ENCODE assay signal across 1 cellular context in genomic region chr1:9196129-9197040, GRCh38.
TF ChIP-seq lines count a peak whose summit lies in the region.

No MANE protein-coding gene starts in this region.

TF ChIP-seq in K562, 482 proteins besides CTCF, POLR2A, EP300 and RAD21 (continued from another document and continues in another):
- TF ChIP-seq CC2D1A (IDR thresholded peaks at IDR 0.05) (0 out of 2 replicates have a peak, but pooled peaks have one; percentile 55), ZSCAN29 (IDR thresholded peaks at IDR 0.05) (no peak), ZNF75A (CRISPR knock-in tag; IDR thresholded peaks at IDR 0.05) (no peak), ARID2 (IDR thresholded peaks at IDR 0.05) (peak; percentile 55; the same call in 1 of the 2 replicates), XRCC3 (IDR thresholded peaks at IDR 0.05) (no peak), ZKSCAN3 (CRISPR knock-in tag; IDR thresholded peaks at IDR 0.05) (no peak), PKNOX1 (IDR thresholded peaks at IDR 0.05) (no peak), HIVEP1 (CRISPR knock-in tag; IDR thresholded peaks at IDR 0.05) (no peak), NFE2 (IDR thresholded peaks at IDR 0.05; ENCODE audit: low read depth) (no peak), FIP1L1 (IDR thresholded peaks at IDR 0.05; ENCODE audit: low read depth, low read length, poor library complexity, severe bottlenecking) (no peak), ZNF12 (CRISPR knock-in tag; IDR thresholded peaks at IDR 0.05) (0 out of 2 replicates have a peak, but pooled peaks have one; percentile 44), NR2F6 (CRISPR knock-in tag; IDR thresholded peaks at IDR 0.05) (0 out of 2 replicates have a peak, but pooled peaks have one; percentile 34), ZBTB17 (CRISPR knock-in tag; IDR thresholded peaks at IDR 0.05) (no peak), KAT7 (CRISPR knock-in tag; IDR thresholded peaks at IDR 0.05; ENCODE audit: borderline replicate concordance) (no peak), TSHZ1 (CRISPR knock-in tag; IDR thresholded peaks at IDR 0.05) (no peak), SMARCC2 (IDR thresholded peaks at IDR 0.05; ENCODE audit: low read depth) (no peak), BCOR (IDR thresholded peaks at IDR 0.05) (no peak), DEAF1 (CRISPR knock-in tag; IDR thresholded peaks at IDR 0.05) (peak; percentile 90), PRPF4 (IDR thresholded peaks at IDR 0.05; ENCODE audit: insufficient read depth, low read depth, low read length, poor library complexity, severe bottlenecking) (no peak), SMAD3 (CRISPR knock-in tag; conservative IDR thresholded peaks at IDR 0.05) (no peak), ATF7 (IDR thresholded peaks at IDR 0.05) (0 out of 2 replicates have a peak, but pooled peaks have one; percentile 26), NEUROD1 (IDR thresholded peaks at IDR 0.05; ENCODE audit: borderline replicate concordance, low read depth, low read length, partially characterized antibody) (no peak), ZNF740 (CRISPR knock-in tag; IDR thresholded peaks at IDR 0.05) (no peak), ZNF740 (tag; IDR thresholded peaks at IDR 0.05) (no peak), THRAP3 (IDR thresholded peaks at IDR 0.05; ENCODE audit: borderline replicate concordance) (no peak), PHTF2 (CRISPR knock-in tag; IDR thresholded peaks at IDR 0.05) (no peak), SIN3A (IDR thresholded peaks at IDR 0.05; ENCODE audit: borderline replicate concordance in 2 of 2, control insufficient read depth in 1 of 2, low read depth in 2 of 2, low read length in 2 of 2) (no peak), ZNF76 (CRISPR knock-in tag; IDR thresholded peaks at IDR 0.05; ENCODE audit: borderline replicate concordance) (no peak), HMGN3 (IDR thresholded peaks at IDR 0.05; ENCODE audit: borderline replicate concordance, extremely low read depth, insufficient read length, low read depth, low read length) (no peak), NRF1 (conservative IDR thresholded peaks at IDR 0.05 in 1 of 2, IDR thresholded peaks at IDR 0.05 in 1 of 2) (no peak), FOXK1 (CRISPR knock-in tag; IDR thresholded peaks at IDR 0.05; ENCODE audit: borderline replicate concordance) (no peak), HDAC3 (IDR thresholded peaks at IDR 0.05; ENCODE audit: borderline replicate concordance, partially characterized antibody) (no peak), MCM3 (IDR thresholded peaks at IDR 0.05) (no peak), SMC3 (conservative IDR thresholded peaks at IDR 0.05; ENCODE audit: insufficient read depth, low read depth, low read length) (peak; percentile 83), KHSRP (IDR thresholded peaks at IDR 0.05) (no peak), GABPA (tag; conservative IDR thresholded peaks at IDR 0.05; ENCODE audit: low read depth) (no peak), MCM2 (IDR thresholded peaks at IDR 0.05; ENCODE audit: low read depth) (no peak), BRD9 (IDR thresholded peaks at IDR 0.05; ENCODE audit: low read depth, partially characterized antibody) (no peak), CGGBP1 (CRISPR knock-in tag; IDR thresholded peaks at IDR 0.05) (no peak), GTF2B (IDR thresholded peaks at IDR 0.05; ENCODE audit: extremely low read depth, insufficient read length) (no peak)
- TF ChIP-seq, protein P1, sequence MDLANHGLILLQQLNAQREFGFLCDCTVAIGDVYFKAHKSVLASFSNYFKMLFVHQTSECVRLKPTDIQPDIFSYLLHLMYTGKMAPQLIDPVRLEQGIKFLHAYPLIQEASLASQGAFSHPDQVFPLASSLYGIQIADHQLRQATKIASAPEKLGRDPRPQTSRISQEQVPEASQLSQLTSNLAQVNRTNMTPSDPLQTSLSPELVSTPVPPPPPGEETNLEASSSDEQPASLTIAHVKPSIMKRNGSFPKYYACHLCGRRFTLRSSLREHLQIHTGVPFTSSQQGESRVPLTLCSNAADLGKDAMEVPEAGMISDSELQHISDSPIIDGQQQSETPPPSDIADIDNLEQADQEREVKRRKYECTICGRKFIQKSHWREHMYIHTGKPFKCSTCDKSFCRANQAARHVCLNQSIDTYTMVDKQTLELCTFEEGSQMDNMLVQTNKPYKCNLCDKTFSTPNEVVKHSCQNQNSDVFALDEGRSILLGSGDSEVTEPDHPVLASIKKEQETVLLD (IDR thresholded peaks at IDR 0.05) = no peak
- TF ChIP-seq, protein P2, sequence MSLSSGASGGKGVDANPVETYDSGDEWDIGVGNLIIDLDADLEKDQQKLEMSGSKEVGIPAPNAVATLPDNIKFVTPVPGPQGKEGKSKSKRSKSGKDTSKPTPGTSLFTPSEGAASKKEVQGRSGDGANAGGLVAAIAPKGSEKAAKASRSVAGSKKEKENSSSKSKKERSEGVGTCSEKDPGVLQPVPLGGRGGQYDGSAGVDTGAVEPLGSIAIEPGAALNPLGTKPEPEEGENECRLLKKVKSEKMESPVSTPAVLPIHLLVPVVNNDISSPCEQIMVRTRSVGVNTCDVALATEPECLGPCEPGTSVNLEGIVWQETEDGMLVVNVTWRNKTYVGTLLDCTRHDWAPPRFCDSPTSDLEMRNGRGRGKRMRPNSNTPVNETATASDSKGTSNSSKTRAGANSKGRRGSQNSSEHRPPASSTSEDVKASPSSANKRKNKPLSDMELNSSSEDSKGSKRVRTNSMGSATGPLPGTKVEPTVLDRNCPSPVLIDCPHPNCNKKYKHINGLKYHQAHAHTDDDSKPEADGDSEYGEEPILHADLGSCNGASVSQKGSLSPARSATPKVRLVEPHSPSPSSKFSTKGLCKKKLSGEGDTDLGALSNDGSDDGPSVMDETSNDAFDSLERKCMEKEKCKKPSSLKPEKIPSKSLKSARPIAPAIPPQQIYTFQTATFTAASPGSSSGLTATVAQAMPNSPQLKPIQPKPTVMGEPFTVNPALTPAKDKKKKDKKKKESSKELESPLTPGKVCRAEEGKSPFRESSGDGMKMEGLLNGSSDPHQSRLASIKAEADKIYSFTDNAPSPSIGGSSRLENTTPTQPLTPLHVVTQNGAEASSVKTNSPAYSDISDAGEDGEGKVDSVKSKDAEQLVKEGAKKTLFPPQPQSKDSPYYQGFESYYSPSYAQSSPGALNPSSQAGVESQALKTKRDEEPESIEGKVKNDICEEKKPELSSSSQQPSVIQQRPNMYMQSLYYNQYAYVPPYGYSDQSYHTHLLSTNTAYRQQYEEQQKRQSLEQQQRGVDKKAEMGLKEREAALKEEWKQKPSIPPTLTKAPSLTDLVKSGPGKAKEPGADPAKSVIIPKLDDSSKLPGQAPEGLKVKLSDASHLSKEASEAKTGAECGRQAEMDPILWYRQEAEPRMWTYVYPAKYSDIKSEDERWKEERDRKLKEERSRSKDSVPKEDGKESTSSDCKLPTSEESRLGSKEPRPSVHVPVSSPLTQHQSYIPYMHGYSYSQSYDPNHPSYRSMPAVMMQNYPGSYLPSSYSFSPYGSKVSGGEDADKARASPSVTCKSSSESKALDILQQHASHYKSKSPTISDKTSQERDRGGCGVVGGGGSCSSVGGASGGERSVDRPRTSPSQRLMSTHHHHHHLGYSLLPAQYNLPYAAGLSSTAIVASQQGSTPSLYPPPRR (CRISPR knock-in tag; IDR thresholded peaks at IDR 0.05; ENCODE audit: borderline replicate concordance) = no peak
- TF ChIP-seq, protein P3, sequence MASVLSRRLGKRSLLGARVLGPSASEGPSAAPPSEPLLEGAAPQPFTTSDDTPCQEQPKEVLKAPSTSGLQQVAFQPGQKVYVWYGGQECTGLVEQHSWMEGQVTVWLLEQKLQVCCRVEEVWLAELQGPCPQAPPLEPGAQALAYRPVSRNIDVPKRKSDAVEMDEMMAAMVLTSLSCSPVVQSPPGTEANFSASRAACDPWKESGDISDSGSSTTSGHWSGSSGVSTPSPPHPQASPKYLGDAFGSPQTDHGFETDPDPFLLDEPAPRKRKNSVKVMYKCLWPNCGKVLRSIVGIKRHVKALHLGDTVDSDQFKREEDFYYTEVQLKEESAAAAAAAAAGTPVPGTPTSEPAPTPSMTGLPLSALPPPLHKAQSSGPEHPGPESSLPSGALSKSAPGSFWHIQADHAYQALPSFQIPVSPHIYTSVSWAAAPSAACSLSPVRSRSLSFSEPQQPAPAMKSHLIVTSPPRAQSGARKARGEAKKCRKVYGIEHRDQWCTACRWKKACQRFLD (CRISPR knock-in tag; IDR thresholded peaks at IDR 0.05) = no peak
